27 cellular contexts compared by ENCODE assay signal in genomic region chr6:128235556-128235955, GRCh38.
DNase-seq lines count a peak whose midpoint lies in the region; ATAC-seq, FAIRE-seq and TF ChIP-seq lines count a peak whose summit lies in the region.
"Had no signal": no experiment of that assay in that cellular context is flagged by ENCODE, and none has a peak within 500 bp of the region (broad histone marks: within the 10 kb centered on the region; RNA-seq: fewer than 3 reads in every experiment).

No MANE protein-coding gene starts in this region.

- no peak for FAIRE-seq in RCC 7860 (lab: Jason Lieb, UNC)

- H3K36me3 ChIP-seq in neural cell (ENCODE audit: insufficient read depth, low read length) = no peaks in the 10 kb centered on the region
- H3K36me3 ChIP-seq: adrenal gland, ovary had no signal

- no peak overlapping the region for H3K4me2 ChIP-seq in neural cell (ENCODE audit: low read length)

- TF ChIP-seq CTCF in neural cell (IDR thresholded peaks at IDR 0.05; ENCODE audit: poor library complexity, severe bottlenecking) = no peak

- H3K9ac ChIP-seq in neural cell (ENCODE audit: low read length) = no peak overlapping the region

- H3K27ac ChIP-seq in neural cell (ENCODE audit: low read length) = no peak overlapping the region
- H3K27ac ChIP-seq: adrenal gland, cardiac muscle cell, ovary had no signal

- no peaks in the 10 kb centered on the region for H3K79me2 ChIP-seq in neural cell (replicated peaks; ENCODE audit: insufficient read depth, low read length)

- no peak overlapping the region for H3K4me3 ChIP-seq in neural cell (ENCODE audit: low read length)
- H3K4me3 ChIP-seq: adrenal gland, cardiac muscle cell, ovary had no signal

- peak; percentile 47 for TF ChIP-seq EP300 in neural cell (conservative IDR thresholded peaks at IDR 0.05; ENCODE audit: poor library complexity, severe bottlenecking)

- no peak for TF ChIP-seq RAD21 in neural cell (conservative IDR thresholded peaks at IDR 0.05)

- no peaks in the 10 kb centered on the region for H3F3A ChIP-seq in neural cell (ENCODE audit: insufficient read depth, low read length, poor library complexity, severe bottlenecking)

- H2AFZ ChIP-seq in neural cell (ENCODE audit: low read depth, low read length) = no peak overlapping the region

- peak; percentile 80 for ATAC-seq in esophagus mucosa
- ATAC-seq: HCT116, natural killer cell, SK-N-SH treated with all-trans-retinoic acid at 6 μM for 48 hours had no signal

- no peaks in the 10 kb centered on the region for H3K9me2 ChIP-seq in neural cell (ENCODE audit: insufficient read depth, low read length)

- peak; percentile 17 for DNase-seq in ELR (ENCODE audit: low read depth)
- peak; percentile 67 for DNase-seq in RCC 7860 (ENCODE audit: low spot score)
- no peak for DNase-seq in amniotic stem cell (lab: John Stamatoyannopoulos, UW)
- DNase-seq in AG08396 (ENCODE audit: low spot score) = no peak
- DNase-seq in activated CD8-positive, alpha-beta memory T cell treated with anti-CD3 and anti-CD28 coated beads, Interleukin-2, amount 50 U/mL, for 48 hours = no peak
- DNase-seq in A172 (ENCODE audit: low spot score) = no peak
- DNase-seq: activated CD4-positive, alpha-beta T cell treated with anti-CD3 and anti-CD28 coated beads for 4 hours; activated CD8-positive, alpha-beta memory T cell treated with anti-CD3 and anti-CD28 coated beads for 24 hours; activated naive CD4-positive, alpha-beta T cell treated with Interleukin-2 at 50 U/mL for 16 hours; activated T-cell treated with anti-CD3 and anti-CD28 coated beads, Interleukin-2, amount 50 U/mL, for 48 hours; adrenal gland; DMS 273 treated with DMSO at 0.1 percent for 48 hours; hippocampal formation; immature natural killer cell; MM.1S; natural killer cell; NCI-H1436 treated with DMSO at 0.1 percent for 48 hours; NCI-H2171 treated with DMSO at 0.1 percent for 48 hours; NCI-H524 treated with DMSO at 0.1 percent for 48 hours; ovary; stimulated activated naive CD4-positive, alpha-beta T cell treated with Interleukin-2 at 50 U/mL for 16 hours; T-helper 2 cell had no signal

- H3K27me3 ChIP-seq in neural cell (ENCODE audit: insufficient read depth, low read depth, low read length) = no peaks in the 10 kb centered on the region
- H3K27me3 ChIP-seq: adrenal gland, cardiac muscle cell, ovary had no signal

- no peaks in the 10 kb centered on the region for H4K20me1 ChIP-seq in neural cell (ENCODE audit: insufficient read depth)

- no peaks in the 10 kb centered on the region for H3K9me3 ChIP-seq in neural cell (ENCODE audit: low read length)
- H3K9me3 ChIP-seq: adrenal gland, ovary had no signal

TF ChIP-seq in neural cell, 6 proteins besides CTCF, POLR2A, EP300 and RAD21:
- no peak for TF ChIP-seq SMC3 (conservative IDR thresholded peaks at IDR 0.05; ENCODE audit: poor library complexity)
TF ChIP-seq in neural cell: peak in this region for 0.

Comparison
In these comparisons a context has a peak if more than half of its experiments do, and no peak if none do; other contexts are left out.
1. DNase-seq: peak in ELR (single experiment) and RCC 7860 (single experiment); none in amniotic stem cell (single experiment), AG08396 (single experiment), activated CD8-positive, alpha-beta memory T cell treated with anti-CD3 and anti-CD28 coated beads, Interleukin-2, amount 50 U/mL, for 48 hours (single experiment) and A172 (single experiment).